ENCODE assay signal across 21 cellular contexts in genomic region chr6:160238234-160238633, GRCh38. TPM values are rescaled to one million over a fixed set of nuclear protein-coding genes. Genes with fewer than 3 reads are reported as not detected.
DNase-seq lines count a peak whose midpoint lies in the region; ATAC-seq and TF ChIP-seq lines count a peak whose summit lies in the region.
"Had no signal": no experiment of that assay in that cellular context is flagged by ENCODE, and none has a peak within 500 bp of the region (broad histone marks: within the 10 kb centered on the region; RNA-seq: fewer than 3 reads in every experiment).

No MANE protein-coding gene starts in this region.

- H3K27ac ChIP-seq in coronary artery: peak overlapping the region; percentile 60 to 74
- H3K27ac ChIP-seq in mesenchymal stem cell (ENCODE audit: low read length, poor library complexity, severe bottlenecking): peak overlapping the region; percentile 69
- peak overlapping the region; percentile 44 to 49 for H3K27ac ChIP-seq in aorta (ENCODE audit: low read depth in 1 of 2, low read length in 2 of 2)
- H3K27ac ChIP-seq: BLaER1, lower lobe of right lung had no signal

- no peaks in the 10 kb centered on the region for H3K36me3 Mint-ChIP-seq in activated T-helper 2 cell treated with anti-CD3 and anti-CD28 coated beads, Interferon-gamma antibody, Interleukin-2, Interleukin-4, amounts not matched to agents 10 μg/mL and 5 μg/mL and 100 μg/mL, durations not matched to agents 14 hours and 24 hours and 36 hours (ENCODE audit: low read depth)
- H3K36me3 Mint-ChIP-seq: natural killer cell had no signal

- H2BK5ac ChIP-seq in mesenchymal stem cell (ENCODE audit: low read depth, low read length, poor library complexity, severe bottlenecking): no peak overlapping the region

- H3K36me3 ChIP-seq in mesenchymal stem cell (ENCODE audit: control insufficient read depth in 1 of 2, insufficient read depth in 2 of 2, low read depth in 1 of 2, low read length in 2 of 2): no peaks in the 10 kb centered on the region
- no peaks in the 10 kb centered on the region for H3K36me3 ChIP-seq in aorta (ENCODE audit: control insufficient read depth in 1 of 2, insufficient read depth in 2 of 2, low read length in 1 of 2)
- H3K36me3 ChIP-seq: BLaER1, lower lobe of right lung had no signal

- H4K8ac ChIP-seq in mesenchymal stem cell (ENCODE audit: low read length): no peak overlapping the region

- H3K4me3 ChIP-seq in coronary artery (no peak overlapping the region), mesenchymal stem cell (ENCODE audit: insufficient read depth in 1 of 2, low read depth in 1 of 2, low read length in 2 of 2) (no peak overlapping the region), aorta (ENCODE audit: low read length in 2 of 2) (no peak overlapping the region)
- H3K4me3 ChIP-seq: BLaER1, lower lobe of right lung had no signal

- H2BK120ac ChIP-seq in mesenchymal stem cell (ENCODE audit: low read depth, low read length): no peak overlapping the region

- H4K91ac ChIP-seq in mesenchymal stem cell (ENCODE audit: low read length): no peak overlapping the region

- intact Hi-C loops in aorta (cut with DNase I): loop anchor here (5.0 kb wide), 1 partner anchor 96 kb away; no protein-coding TSS in a partner anchor
- intact Hi-C loops in activated T-helper 2 cell treated with anti-CD3 and anti-CD28 coated beads, Interferon-gamma antibody, Interleukin-2, Interleukin-4, amounts not matched to agents 10 μg/mL and 5 μg/mL and 100 μg/mL, durations not matched to agents 14 hours and 24 hours and 36 hours (cut with micrococcal nuclease): no loop called here

- no peaks in the 10 kb centered on the region for H3K4me1 Mint-ChIP-seq in activated T-helper 2 cell treated with anti-CD3 and anti-CD28 coated beads, Interferon-gamma antibody, Interleukin-2, Interleukin-4, amounts not matched to agents 10 μg/mL and 5 μg/mL and 100 μg/mL, durations not matched to agents 14 hours and 24 hours and 36 hours (ENCODE audit: low read depth)

- no peak for ATAC-seq in aorta (ENCODE audit: low FRiP score)
- ATAC-seq: lower lobe of right lung, natural killer cell, Panc1 had no signal

- H2AK5ac ChIP-seq in mesenchymal stem cell (ENCODE audit: low read length, severe bottlenecking): no peak overlapping the region

- H3K4ac ChIP-seq in mesenchymal stem cell (ENCODE audit: low read depth in 1 of 2, low read length in 2 of 2): no peak overlapping the region

- 40% methylated on average over 1 of the region's 2 CpGs for WGBS in mesenchymal stem cell
- 1 to 7% methylated on average over 2 of the region's 2 CpGs for WGBS in aorta, 2 donors

- no peaks in the 10 kb centered on the region for H3K79me1 ChIP-seq in mesenchymal stem cell (replicated peaks; ENCODE audit: low read length, poor library complexity, severe bottlenecking)

- H3K4me2 ChIP-seq in mesenchymal stem cell (ENCODE audit: low read length, poor library complexity, severe bottlenecking): no peak overlapping the region
- H3K4me2 ChIP-seq: BLaER1 had no signal

- H2BK15ac ChIP-seq in mesenchymal stem cell (ENCODE audit: low read depth, poor library complexity, severe bottlenecking): no peak overlapping the region

- no peaks in the 10 kb centered on the region for H3K27me3 ChIP-seq in mesenchymal stem cell (ENCODE audit: control insufficient read depth in 1 of 2, insufficient read depth in 1 of 2, low read length in 2 of 2)
- no peaks in the 10 kb centered on the region for H3K27me3 ChIP-seq in aorta (ENCODE audit: control insufficient read depth in 1 of 2, insufficient read depth in 2 of 2, low read length in 1 of 2)
- H3K27me3 ChIP-seq: BLaER1 had no signal

- no peak overlapping the region for H3K4me3 Mint-ChIP-seq in activated T-helper 2 cell treated with anti-CD3 and anti-CD28 coated beads, Interferon-gamma antibody, Interleukin-2, Interleukin-4, amounts not matched to agents 10 μg/mL and 5 μg/mL and 100 μg/mL, durations not matched to agents 14 hours and 24 hours and 36 hours (ENCODE audit: low read depth)
- H3K4me3 Mint-ChIP-seq: natural killer cell had no signal

- no peaks in the 10 kb centered on the region for H3K27me3 Mint-ChIP-seq in activated T-helper 2 cell treated with anti-CD3 and anti-CD28 coated beads, Interferon-gamma antibody, Interleukin-2, Interleukin-4, amounts not matched to agents 10 μg/mL and 5 μg/mL and 100 μg/mL, durations not matched to agents 14 hours and 24 hours and 36 hours (ENCODE audit: low read depth)

- H3K9me3 Mint-ChIP-seq in activated T-helper 2 cell treated with anti-CD3 and anti-CD28 coated beads, Interferon-gamma antibody, Interleukin-2, Interleukin-4, amounts not matched to agents 10 μg/mL and 5 μg/mL and 100 μg/mL, durations not matched to agents 14 hours and 24 hours and 36 hours: no peaks in the 10 kb centered on the region

- H3K4me1 ChIP-seq in mesenchymal stem cell (ENCODE audit: control insufficient read depth, insufficient read depth, low read depth, low read length) (peaks cover 1% of the 10 kb centered on the region), aorta (ENCODE audit: control insufficient read depth in 1 of 2, insufficient read depth in 2 of 2, low read length in 2 of 2) (no peaks in the 10 kb centered on the region)
- H3K4me1 ChIP-seq: BLaER1, lower lobe of right lung had no signal

- H3K23ac ChIP-seq in mesenchymal stem cell (ENCODE audit: low read length in 2 of 2): no peak overlapping the region

- H3K9me3 ChIP-seq in mesenchymal stem cell (ENCODE audit: control insufficient read depth, low read length): peaks cover 11% of the 10 kb centered on the region
- no peaks in the 10 kb centered on the region for H3K9me3 ChIP-seq in aorta (ENCODE audit: control insufficient read depth, low read length)

- no peak overlapping the region for H3K18ac ChIP-seq in mesenchymal stem cell (ENCODE audit: low read depth in 1 of 2, low read length in 2 of 2)

- no peak for TF ChIP-seq CTCF in coronary artery (IDR thresholded peaks at IDR 0.05)

- H2BK12ac ChIP-seq in mesenchymal stem cell (ENCODE audit: low read length in 2 of 2): no peak overlapping the region

- H3K14ac ChIP-seq in mesenchymal stem cell (ENCODE audit: low read length in 2 of 2): no peak overlapping the region

- H3K9ac ChIP-seq in mesenchymal stem cell (ENCODE audit: low read length): no peak overlapping the region
- H3K9ac ChIP-seq: BLaER1 had no signal

- peak; percentile 96 for DNase-seq in NCI-H1105 treated with DMSO at 0.1 percent for 48 hours (lab: John Stamatoyannopoulos, UW)
- DNase-seq in coronary artery (ENCODE audit: low spot score): no peak
- no peak for DNase-seq in mesenchymal stem cell
- DNase-seq in aorta: no peak
- DNase-seq in activated T-helper 2 cell treated with anti-CD3 and anti-CD28 coated beads, Interferon-gamma antibody, Interleukin-2, Interleukin-4, amounts not matched to agents 10 μg/mL and 5 μg/mL and 100 μg/mL, durations not matched to agents 14 hours and 24 hours and 36 hours (ENCODE audit: low spot score): no peak
- no peak for DNase-seq in SW480 (ENCODE audit: low spot score)
- no peak for DNase-seq in DMS53 (lab: John Stamatoyannopoulos, UW)
- DNase-seq: activated CD4-positive, alpha-beta T cell treated with anti-CD3 and anti-CD28 coated beads for 48 hours; activated CD8-positive, alpha-beta memory T cell treated with anti-CD3 and anti-CD28 coated beads, Interleukin-2, amount 50 U/mL, for 48 hours; activated naive CD4-positive, alpha-beta T cell treated with Interleukin-2 at 50 U/mL for 16 hours; cortex of kidney; DMS 273 treated with DMSO at 0.1 percent for 48 hours; lower lobe of right lung; natural killer cell; NCI-H1417; NCI-H2171 treated with DMSO at 0.1 percent for 48 hours; NCI-H748 treated with DMSO at 0.1 percent for 48 hours; stimulated activated CD4-positive, alpha-beta T cell treated with anti-CD3 and anti-CD28 coated beads, Interleukin-4, amount 100 ng/mL, for 1 hour had no signal

- H2AFZ ChIP-seq in mesenchymal stem cell (ENCODE audit: low read depth, low read length): no peak overlapping the region

- H3K27ac Mint-ChIP-seq in activated T-helper 2 cell treated with anti-CD3 and anti-CD28 coated beads, Interferon-gamma antibody, Interleukin-2, Interleukin-4, amounts not matched to agents 10 μg/mL and 5 μg/mL and 100 μg/mL, durations not matched to agents 14 hours and 24 hours and 36 hours: no peak overlapping the region
- H3K27ac Mint-ChIP-seq: natural killer cell had no signal

RNA-seq across cellular contexts. Expression of gene SLC22A2, which starts 20.4 kb away (rescaled TPM):
- polyA plus RNA-seq in mesenchymal stem cell (2013, experiment 1 of 2): not detected
- polyA plus RNA-seq in mesenchymal stem cell (2013, experiment 2 of 2): not detected
- total RNA-seq in aorta: 1 to 10 TPM in 1 of 2 donors, not detected in 1; 1.1 TPM
- polyA plus RNA-seq in aorta: 1 to 10 TPM in 1 of 2 donors, under 1 TPM in 1; 0.26 to 3.9 TPM
- total RNA-seq in activated T-helper 2 cell treated with anti-CD3 and anti-CD28 coated beads, Interferon-gamma antibody, Interleukin-2, Interleukin-4, amounts not matched to agents 10 μg/mL and 5 μg/mL and 100 μg/mL, durations not matched to agents 14 hours and 24 hours and 36 hours: not detected in 2 replicates
- total RNA-seq: lower lobe of right lung, natural killer cell, skeletal muscle tissue had no signal
